ENCODE assay signal across 18 cellular contexts in genomic region chr14:63662776-63663175, GRCh38.
"Had no signal": no experiment of that assay in that cellular context is flagged by ENCODE, and none has a peak within 500 bp of the region (broad histone marks: within the 10 kb centered on the region; RNA-seq: fewer than 3 reads in every experiment).

No MANE protein-coding gene starts in this region.

- H3K4me1 ChIP-seq: gastroesophageal sphincter, left ventricle myocardium inferior, lower lobe of right lung had no signal

- H3K9me3 Mint-ChIP-seq: memory B cell, mesothelial cell of epicardium, natural killer cell, neural crest cell had no signal

- H3K27me3 ChIP-seq: dorsolateral prefrontal cortex, gastroesophageal sphincter, pancreas had no signal

- ATAC-seq: gastroesophageal sphincter had no signal

- H3K27ac Mint-ChIP-seq: memory B cell, mesothelial cell of epicardium, natural killer cell, progenitor cell of endocrine pancreas had no signal

- H3K4me3 Mint-ChIP-seq: memory B cell, mesothelial cell of epicardium, natural killer cell, neural crest cell had no signal

- H3K36me3 ChIP-seq: lower lobe of right lung, pancreas had no signal

- H3K9me3 ChIP-seq: gastroesophageal sphincter, left ventricle myocardium inferior, lower lobe of right lung, pancreas had no signal

- H3K4me1 Mint-ChIP-seq: natural killer cell had no signal

- H3K27ac ChIP-seq: gastroesophageal sphincter, left ventricle myocardium inferior, lower lobe of right lung, pancreas had no signal

- H3K4me3 ChIP-seq: dorsolateral prefrontal cortex, gastroesophageal sphincter, left ventricle myocardium inferior, lower lobe of right lung, pancreas had no signal

- H3K27me3 Mint-ChIP-seq: memory B cell, progenitor cell of endocrine pancreas had no signal

- FAIRE-seq: endometrium, pancreas, small intestine had no signal

- DNase-seq: cortex of kidney; dorsolateral prefrontal cortex; effector memory CD4-positive, alpha-beta T cell; glutamatergic neuron; islet precursor cell; left ventricle myocardium inferior; lower lobe of right lung; natural killer cell; small intestine; stimulated activated CD4-positive, alpha-beta T cell treated with anti-CD3 and anti-CD28 coated beads, Interleukin-12 subunit alpha, Interleukin-12 subunit beta, amount 100 ng/mL, for 4 hours; stimulated activated naive CD4-positive, alpha-beta T cell had no signal
